Comparison of ENCODE assay signal across 18 cellular contexts in genomic region chr2:1825046-1825445, GRCh38.
"Had no signal": no experiment of that assay in that cellular context is flagged by ENCODE, and none has a peak within 500 bp of the region (broad histone marks: within the 10 kb centered on the region; RNA-seq: fewer than 3 reads in every experiment).

No MANE protein-coding gene starts in this region.

- H3K36me3 ChIP-seq: prostate gland had no signal

- DNase-seq: activated B cell treated with CpG ODN at 0.5 μM for 24 hours; activated CD4-positive, alpha-beta memory T cell treated with anti-CD3 and anti-CD28 coated beads, Interleukin-2, amount 10 ng/mL, durations not matched to agents 7 days and 5 days; activated CD4-positive, alpha-beta T cell treated with anti-CD3 and anti-CD28 coated beads for 48 hours; activated CD8-positive, alpha-beta memory T cell treated with anti-CD3 and anti-CD28 coated beads, Interleukin-2, amount 10 ng/mL, durations not matched to agents 7 days and 5 days; activated naive CD4-positive, alpha-beta T cell; activated naive CD8-positive, alpha-beta T cell treated with anti-CD3 and anti-CD28 coated beads, Interleukin-2, amount 10 ng/mL, durations not matched to agents 7 days and 5 days; foreskin fibroblast; mammary epithelial cell; midbrain; nephron progenitor cell; right cardiac atrium; stimulated activated naive CD8-positive, alpha-beta T cell treated with anti-CD3 and anti-CD28 coated beads, Interleukin-15, Interleukin-2, amounts not matched to agents 100 U/mL and 50 U/mL, for 24 hours; testis had no signal

- H3K27me3 ChIP-seq: testis had no signal

- H3K4me1 ChIP-seq: prostate gland, testis had no signal

- H3K4me3 ChIP-seq: prostate gland, SK-N-MC, skin epidermis, testis had no signal

- ATAC-seq: activated CD8-positive, alpha-beta memory T cell treated with anti-CD3 and anti-CD28 coated beads, Interleukin-2, amount 10 ng/mL, durations not matched to agents 7 days and 5 days; activated T-helper 17 cell treated with anti-CD3 and anti-CD28 coated beads, Interleukin-2, amount 50 U/mL, for 72 hours; left lobe of liver; stimulated activated naive CD8-positive, alpha-beta T cell treated with anti-CD3 and anti-CD28 coated beads, Interleukin-15, Interleukin-2, amounts not matched to agents 100 U/mL and 50 U/mL, for 24 hours had no signal

- H3K27ac ChIP-seq: prostate gland, SK-N-MC, skin epidermis, testis had no signal

- H3K9me3 ChIP-seq: prostate gland, testis had no signal
